ENCODE assay signal across 1 cellular context in genomic region chr17:73508931-73509605, GRCh38.
TF ChIP-seq lines count a peak whose summit lies in the region.

No MANE protein-coding gene starts in this region.

TF ChIP-seq in H1, 55 proteins besides CTCF, POLR2A, EP300 and RAD21 (continued from another document):
- TF ChIP-seq BCL11A (IDR thresholded peaks at IDR 0.05; ENCODE audit: low read depth in 2 of 2, low read length in 2 of 2): no peak
- TF ChIP-seq BACH1 (IDR thresholded peaks at IDR 0.05; ENCODE audit: low read length): no peak
- TF ChIP-seq KDM4A (IDR thresholded peaks at IDR 0.05; ENCODE audit: low read depth, low read length, severe bottlenecking): no peak
- TF ChIP-seq CHD7 (IDR thresholded peaks at IDR 0.05; ENCODE audit: insufficient replicate concordance, low read length): no peak
- TF ChIP-seq NANOG (IDR thresholded peaks at IDR 0.05; ENCODE audit: insufficient read depth, low read depth, low read length, poor library complexity, severe bottlenecking): no peak
